In genomic region chr2:224334083-224334482, GRCh38 we compare ENCODE assay signal across 24 cellular contexts.
"Had no signal": no experiment of that assay in that cellular context is flagged by ENCODE, and none has a peak within 500 bp of the region (broad histone marks: within the 10 kb centered on the region; RNA-seq: fewer than 3 reads in every experiment).

No MANE protein-coding gene starts in this region.

- H3K27ac ChIP-seq: left lung, ovary, sigmoid colon, spleen, stomach, testis, thyroid gland, transverse colon, upper lobe of left lung, vagina had no signal

- FAIRE-seq: keratinocyte, small intestine had no signal

- H3K27me3 ChIP-seq: left lung, ovary, sigmoid colon, spleen, stomach, testis, thyroid gland, transverse colon, upper lobe of left lung, vagina had no signal

- H3K4me3 ChIP-seq: left lung, mucosa of descending colon, ovary, sigmoid colon, spleen, stomach, testis, thyroid gland, transverse colon, upper lobe of left lung, vagina had no signal

- ATAC-seq: left cardiac atrium; left lung; naive thymus-derived CD4-positive, alpha-beta T cell; natural killer cell treated with Interleukin-12 subunit alpha and Interleukin-12 subunit beta and Interleukin-15 and Interleukin-18, amount 100 ng/mL, for 72 hours; stimulated activated naive B cell treated with anti-CD40 and anti-IgM and Interleukin-4, amounts not matched to agents 10 μg/mL and 1 μg/mL and 100 μg/mL, for 72 hours; stimulated activated naive CD8-positive, alpha-beta T cell treated with anti-CD3 and anti-CD28 coated beads, Interleukin-15, Interleukin-2, amounts not matched to agents 100 U/mL and 50 U/mL, for 24 hours had no signal

- H3K9me3 ChIP-seq: left lung, mucosa of descending colon, ovary, sigmoid colon, spleen, stomach, testis, thyroid gland, transverse colon, upper lobe of left lung, vagina had no signal

- H3K4me1 ChIP-seq: left lung, sigmoid colon, spleen, stomach, testis, thyroid gland, transverse colon, upper lobe of left lung, vagina had no signal

- DNase-seq: hippocampal formation; kidney glomerular epithelial cell; left cardiac atrium; left lung; midbrain; mucosa of descending colon; naive thymus-derived CD4-positive, alpha-beta T cell; ovary; right cardiac atrium; sigmoid colon; small intestine; spleen; stimulated activated CD4-positive, alpha-beta T cell treated with anti-CD3 and anti-CD28 coated beads, Interleukin-1b, Interleukin-23, amount 100 ng/mL, for 48 hours; stimulated activated CD4-positive, alpha-beta T cell treated with anti-CD3 and anti-CD28 coated beads, Interleukin-2, amount 100 ng/mL, for 48 hours; stimulated activated naive B cell treated with anti-CD40 and anti-IgM and Interleukin-4, amounts not matched to agents 10 μg/mL and 1 μg/mL and 100 μg/mL, for 72 hours; stimulated activated naive CD8-positive, alpha-beta T cell treated with anti-CD3 and anti-CD28 coated beads, Interleukin-15, Interleukin-2, amounts not matched to agents 100 U/mL and 50 U/mL, for 24 hours; stomach; testis; thyroid gland; transverse colon; upper lobe of left lung had no signal

- H3K36me3 ChIP-seq: left lung, ovary, sigmoid colon, spleen, stomach, thyroid gland, transverse colon, upper lobe of left lung, vagina had no signal
